Comparison of ENCODE assay signal across 10 cellular contexts in the genomic region with DNA sequence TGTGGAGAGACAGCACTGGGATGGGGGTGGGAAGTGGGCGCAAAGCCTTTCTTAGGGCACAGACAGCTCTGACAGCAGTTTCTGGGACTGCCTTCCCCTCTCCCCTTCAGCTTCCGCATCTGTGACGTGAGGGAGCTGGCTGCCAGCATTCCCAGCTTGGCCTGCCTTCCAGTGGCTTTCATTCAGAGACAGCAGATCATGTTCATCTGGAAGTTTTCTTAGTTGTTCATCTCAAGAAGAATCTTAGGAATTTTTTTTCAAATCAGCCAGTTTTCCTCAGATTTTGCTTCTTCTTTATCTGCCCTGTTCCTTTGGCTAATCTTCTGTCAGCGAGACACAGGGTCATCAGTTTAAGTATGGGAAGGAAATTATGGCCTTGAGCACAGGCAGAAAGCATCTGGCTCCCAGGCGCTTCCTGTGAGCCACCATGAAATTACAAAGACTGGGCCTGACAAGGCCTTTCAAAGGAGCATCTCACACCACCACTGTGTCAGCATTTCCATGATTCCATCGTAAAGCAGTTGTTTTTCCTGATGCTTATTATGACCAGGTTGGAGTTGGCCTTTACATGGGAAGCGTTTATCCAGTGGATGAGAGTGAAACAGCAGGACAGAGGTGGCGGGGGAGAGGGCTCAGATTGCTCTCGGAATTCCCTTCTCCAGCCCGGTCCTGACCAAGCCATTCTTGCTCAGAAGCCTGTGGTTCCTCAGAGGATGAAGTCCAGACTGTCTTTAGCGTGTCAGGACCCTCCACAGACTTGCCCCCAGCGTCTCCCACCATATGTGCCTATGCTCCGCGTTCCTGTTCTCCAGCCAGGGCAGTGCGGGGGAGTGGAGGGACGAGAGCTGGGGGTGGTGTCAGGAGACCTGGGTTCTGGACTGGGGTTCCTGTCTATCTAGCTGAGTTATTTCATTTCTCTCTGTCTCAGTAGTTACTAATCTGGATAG. TPM values are rescaled to one million over a fixed set of nuclear protein-coding genes. Genes with fewer than 3 reads are reported as not detected.
A peak's percentile ranks its signal among the peaks of the same experiment; 100 is the strongest.
DNase-seq lines count a peak whose midpoint lies in the region; ATAC-seq and TF ChIP-seq lines count a peak whose summit lies in the region.
"Had no signal": no experiment of that assay in that cellular context is flagged by ENCODE, and none has a peak within 500 bp of the region (broad histone marks: within the 10 kb centered on the region; RNA-seq: fewer than 3 reads in every experiment).

No MANE protein-coding gene starts in this region.

- ATAC-seq in stimulated activated naive CD8-positive, alpha-beta T cell treated with anti-CD3 and anti-CD28 coated beads, Interleukin-15, amount 100 ng/mL, for 72 hours = no peak
- no peak for ATAC-seq in stimulated activated naive CD8-positive, alpha-beta T cell treated with anti-CD3 and anti-CD28 coated beads, Interleukin-15, Interleukin-2, amounts not matched to agents 100 U/mL and 50 U/mL, for 24 hours
- ATAC-seq in right lobe of liver (peak; percentile 45 to 59 (median 51)), HG02885 (IDR thresholded peaks at IDR 0.05; ENCODE audit: poor library complexity, unreplicated experiment) (no peak), GM21526 (IDR thresholded peaks at IDR 0.05; ENCODE audit: low FRiP score, unreplicated experiment) (no peak)
- no peak for ATAC-seq in naive thymus-derived CD8-positive, alpha-beta T cell

- POLR2A ChIA-PET in naive thymus-derived CD8-positive, alpha-beta T cell (lab: Charles Lee) = no interaction called here

- H3K27me3 ChIP-seq in endodermal cell (ENCODE audit: control insufficient read depth, insufficient read depth, low read length, poor library complexity, severe bottlenecking) = no peaks in the 10 kb centered on the region
- H3K27me3 ChIP-seq in right lobe of liver = no peaks in the 10 kb centered on the region
- no peaks in the 10 kb centered on the region for H3K27me3 ChIP-seq in vagina

- H3K27ac Mint-ChIP-seq in stimulated activated naive CD8-positive, alpha-beta T cell treated with anti-CD3 and anti-CD28 coated beads, Interleukin-15, amount 100 ng/mL, for 72 hours = peak overlapping the region; percentile 27 to 43
- peak overlapping the region; percentile 52 for H3K27ac Mint-ChIP-seq in endodermal cell
- peak overlapping the region in 4 of 10 donors; percentile 23 to 61 (median 40) for H3K27ac Mint-ChIP-seq in naive thymus-derived CD8-positive, alpha-beta T cell
- H3K27ac Mint-ChIP-seq: B cell had no signal

- H3K27ac ChIP-seq in endodermal cell (ENCODE audit: low read depth, low read length) (peak overlapping the region; percentile 61), right lobe of liver (peak overlapping the region in 2 of 3 donors; percentile 35 to 38), vagina (peak overlapping the region; percentile 45)

- H3K4me1 ChIP-seq in endodermal cell (ENCODE audit: control insufficient read depth, insufficient read depth, low read length) (peaks cover 33% of the 10 kb centered on the region), right lobe of liver (peaks cover 2 to 45% (median 15%) of the 10 kb centered on the region in 4 donors), vagina (peaks cover 82% of the 10 kb centered on the region)

- H3K27me3 Mint-ChIP-seq in stimulated activated naive CD8-positive, alpha-beta T cell treated with anti-CD3 and anti-CD28 coated beads, Interleukin-15, amount 100 ng/mL, for 72 hours = no peaks in the 10 kb centered on the region
- no peaks in the 10 kb centered on the region for H3K27me3 Mint-ChIP-seq in endodermal cell (ENCODE audit: insufficient read depth)
- H3K27me3 Mint-ChIP-seq in naive thymus-derived CD8-positive, alpha-beta T cell = no peaks in the 10 kb centered on the region
- H3K27me3 Mint-ChIP-seq: B cell had no signal

- H3K4me3 ChIP-seq in endodermal cell (ENCODE audit: low read length) = peak overlapping the region; percentile 15
- no peak overlapping the region for H3K4me3 ChIP-seq in right lobe of liver
- H3K4me3 ChIP-seq in vagina = no peak overlapping the region
- H3K4me3 ChIP-seq: lung had no signal

- H3K36me3 ChIP-seq in endodermal cell (ENCODE audit: control insufficient read depth, insufficient read depth, low read length) (no peaks in the 10 kb centered on the region), right lobe of liver (no peaks in the 10 kb centered on the region), vagina (no peaks in the 10 kb centered on the region)

- peaks cover 36% of the 10 kb centered on the region for H3K4me1 Mint-ChIP-seq in stimulated activated naive CD8-positive, alpha-beta T cell treated with anti-CD3 and anti-CD28 coated beads, Interleukin-15, amount 100 ng/mL, for 72 hours
- H3K4me1 Mint-ChIP-seq in endodermal cell = peaks cover 40% of the 10 kb centered on the region
- H3K4me1 Mint-ChIP-seq in naive thymus-derived CD8-positive, alpha-beta T cell = peaks cover 21 to 59% (median 51%) of the 10 kb centered on the region in 4 donors

- intact Hi-C loops in right lobe of liver (cut with DNase I) = no loop called here
- intact Hi-C loops in vagina (cut with DNase I) = loop anchor here (5.0 kb wide), 1 partner anchor 42 kb away; the partner anchor contains the start of gene ARHGAP35

- TF ChIP-seq POLR2A in right lobe of liver (IDR thresholded peaks at IDR 0.05) = no peak
- TF ChIP-seq POLR2A in vagina (IDR thresholded peaks at IDR 0.05) = no peak

- DNase-seq in stimulated activated naive CD8-positive, alpha-beta T cell treated with anti-CD3 and anti-CD28 coated beads, Interleukin-15, amount 100 ng/mL, for 72 hours = no peak
- no peak for DNase-seq in stimulated activated naive CD8-positive, alpha-beta T cell treated with anti-CD3 and anti-CD28 coated beads, Interleukin-15, Interleukin-2, amounts not matched to agents 100 U/mL and 50 U/mL, for 24 hours
- DNase-seq in endodermal cell (peak; percentile 59), right lobe of liver (no peak), vagina (ENCODE audit: extremely low spot score in 2 of 2) (no peak)
- no peak for DNase-seq in naive thymus-derived CD8-positive, alpha-beta T cell

- H3K9me3 ChIP-seq in endodermal cell (ENCODE audit: control insufficient read depth, low read length) (no peaks in the 10 kb centered on the region), right lobe of liver (no peaks in the 10 kb centered on the region), vagina (no peaks in the 10 kb centered on the region)

- WGBS in endodermal cell (ENCODE audit: insufficient coverage in 1 of 2, insufficient read length in 1 of 2), 2 experiments = 81 to 88% methylated on average over 13 to 16 of the region's 16 CpGs
- 64% methylated on average over 11 of the region's 16 CpGs for WGBS in right lobe of liver (ENCODE audit: insufficient coverage, low coverage, low lambda C conversion rate, missing lambda C conversion rate)

- H3K36me3 Mint-ChIP-seq in endodermal cell (ENCODE audit: low read depth) = peaks cover 1% of the 10 kb centered on the region
- H3K36me3 Mint-ChIP-seq in naive thymus-derived CD8-positive, alpha-beta T cell = peaks cover 0 to 7% (median 0%) of the 10 kb centered on the region in 3 donors

- no peak overlapping the region for H3K4me3 Mint-ChIP-seq in stimulated activated naive CD8-positive, alpha-beta T cell treated with anti-CD3 and anti-CD28 coated beads, Interleukin-15, amount 100 ng/mL, for 72 hours
- H3K4me3 Mint-ChIP-seq in endodermal cell = no peak overlapping the region
- H3K4me3 Mint-ChIP-seq in naive thymus-derived CD8-positive, alpha-beta T cell = no peak overlapping the region
- H3K4me3 Mint-ChIP-seq: B cell had no signal

- no peak for TF ChIP-seq CTCF in endodermal cell (conservative IDR thresholded peaks at IDR 0.05)
- TF ChIP-seq CTCF in right lobe of liver (IDR thresholded peaks at IDR 0.05) = no peak
- TF ChIP-seq CTCF in vagina (IDR thresholded peaks at IDR 0.05) = no peak

- no peaks in the 10 kb centered on the region for H3K9me3 Mint-ChIP-seq in stimulated activated naive CD8-positive, alpha-beta T cell treated with anti-CD3 and anti-CD28 coated beads, Interleukin-15, amount 100 ng/mL, for 72 hours
- H3K9me3 Mint-ChIP-seq in endodermal cell = no peaks in the 10 kb centered on the region
- no peaks in the 10 kb centered on the region for H3K9me3 Mint-ChIP-seq in naive thymus-derived CD8-positive, alpha-beta T cell

- no peak overlapping the region for H3K9ac ChIP-seq in endodermal cell (ENCODE audit: extremely low read depth, low read length, poor library complexity, severe bottlenecking)

RNA-seq across cellular contexts. Expression of gene ARHGAP35, which starts 43.6 kb away (rescaled TPM):
- 10 to 100 TPM; 41.4 to 41.6 TPM for total RNA-seq in endodermal cell
- polyA plus RNA-seq in endodermal cell (2013, experiment 1 of 2) = 42.6 TPM
- polyA plus RNA-seq in endodermal cell (2013, experiment 2 of 2) = 40.6 TPM
- total RNA-seq in right lobe of liver = 10 to 100 TPM; 33.5 to 54.4 (median 47.8) TPM
- total RNA-seq in vagina = 42.5 TPM
- 10 to 100 TPM; 27.3 TPM for total RNA-seq in naive thymus-derived CD8-positive, alpha-beta T cell
- 1 to 10 TPM; 2.0 to 3.3 (median 2.1) TPM for polyA plus RNA-seq in naive thymus-derived CD8-positive, alpha-beta T cell

RNA-seq across cellular contexts. Expression of gene AP2S1, which starts 53.7 kb away (rescaled TPM):
- total RNA-seq in endodermal cell (100 to 1,000 TPM; 162 to 214 TPM), right lobe of liver (10 to 100 TPM; 67.2 to 82.6 (median 73.6) TPM), vagina (75.9 TPM)
- 187 TPM for polyA plus RNA-seq in endodermal cell (2013, experiment 1 of 2)
- 181 TPM for polyA plus RNA-seq in endodermal cell (2013, experiment 2 of 2)
- 10 to 100 TPM; 39.3 to 40.6 TPM for total RNA-seq in naive thymus-derived CD8-positive, alpha-beta T cell
- 10 to 100 TPM; 63.8 to 68.3 (median 65.2) TPM for polyA plus RNA-seq in naive thymus-derived CD8-positive, alpha-beta T cell

Comparison
In these comparisons a context has a peak if more than half of its experiments do, and no peak if none do; other contexts are left out.
1. ATAC-seq: peak in right lobe of liver (4 of 4); none in stimulated activated naive CD8-positive, alpha-beta T cell treated with anti-CD3 and anti-CD28 coated beads, Interleukin-15, amount 100 ng/mL, for 72 hours (single experiment), stimulated activated naive CD8-positive, alpha-beta T cell treated with anti-CD3 and anti-CD28 coated beads, Interleukin-15, Interleukin-2, amounts not matched to agents 100 U/mL and 50 U/mL, for 24 hours (single experiment), naive thymus-derived CD8-positive, alpha-beta T cell (0 of 2), HG02885 (single experiment) and GM21526 (single experiment).
2. Peak in every context shown above with its lines, with median percentiles within 50 percentile points of each other: H3K27ac ChIP-seq.